In genomic region chr12:56333679-56334489, GRCh38 we compare ENCODE assay signal across 8 cellular contexts. TPM values are rescaled to one million over a fixed set of nuclear protein-coding genes. Genes with fewer than 3 reads are reported as not detected.
A peak's percentile ranks its signal among the peaks of the same experiment; 100 is the strongest.
DNase-seq lines count a peak whose midpoint lies in the region; ATAC-seq and TF ChIP-seq lines count a peak whose summit lies in the region.

PAN2 (minus strand) TSS chr12:56334000; CDS start chr12:56333094, 906 bp downstream.

- peak; percentile 94 to 95 for DNase-seq in NCI-H1930 (lab: John Stamatoyannopoulos, UW)
- peak; percentile 96 for DNase-seq in T-helper 2 cell treated with Interferon-gamma antibody and Interleukin-4, amounts not matched to agents 5 μg/mL and 100 μg/mL, for 36 hours (ENCODE audit: low spot score)
- peak; percentile 91 to 98 for DNase-seq in ascending aorta (ENCODE audit: low spot score in 2 of 2)
- DNase-seq in hepatic stellate cell (ENCODE audit: low spot score), result peak; percentile 100
- peak; percentile 97 for DNase-seq in aorta

- H3K27ac ChIP-seq in ascending aorta (peak within 1 kb of the TSS; percentile 94 to 99), rectal smooth muscle tissue (ENCODE audit: low read depth, low read length) (peak within 1 kb of the TSS; percentile 86), aorta (ENCODE audit: low read depth in 1 of 2, low read length in 2 of 2) (peak within 1 kb of the TSS; percentile 84 to 87)

- peak; percentile 87 for ATAC-seq in GM18505 (IDR thresholded peaks at IDR 0.05; ENCODE audit: unreplicated experiment)
- peak; percentile 80 for ATAC-seq in HG02973 (IDR thresholded peaks at IDR 0.05; ENCODE audit: unreplicated experiment)
- peak; percentile 97 for ATAC-seq in aorta (ENCODE audit: low FRiP score)

- peaks cover 8% of the 10 kb centered on the region for H3K36me3 Mint-ChIP-seq in T-helper 2 cell treated with Interferon-gamma antibody and Interleukin-4, amounts not matched to agents 5 μg/mL and 100 μg/mL, for 36 hours (ENCODE audit: low read depth)

- intact Hi-C loops in ascending aorta (cut with DNase I), result loop anchor here (1.0 to 2.0 kb wide), 3 partner anchors 18 to 33 kb away; partner anchors contain the start of genes CS and STAT2
- intact Hi-C loops in aorta (cut with DNase I), result no loop called here

- H3K9ac ChIP-seq in rectal smooth muscle tissue (ENCODE audit: low read length), result peak within 1 kb of the TSS; percentile 77

- H3K9me3 ChIP-seq in ascending aorta (no peaks in the 10 kb centered on the region), aorta (ENCODE audit: control insufficient read depth, low read length) (no peaks in the 10 kb centered on the region)

- H3K4me3 ChIP-seq in ascending aorta (peak within 1 kb of the TSS; percentile 62 to 67), rectal smooth muscle tissue (ENCODE audit: low read length) (peak within 1 kb of the TSS; percentile 75), aorta (ENCODE audit: low read length in 2 of 2) (peak within 1 kb of the TSS; percentile 55 to 65)

- H3K9me3 Mint-ChIP-seq in T-helper 2 cell treated with Interferon-gamma antibody and Interleukin-4, amounts not matched to agents 5 μg/mL and 100 μg/mL, for 36 hours, result no peaks in the 10 kb centered on the region

- H3K36me3 ChIP-seq in ascending aorta (no peaks in the 10 kb centered on the region), rectal smooth muscle tissue (ENCODE audit: control insufficient read depth, insufficient read depth, low read length) (no peaks in the 10 kb centered on the region), aorta (ENCODE audit: control insufficient read depth in 1 of 2, insufficient read depth in 2 of 2, low read length in 1 of 2) (no peaks in the 10 kb centered on the region)

- H3K27me3 ChIP-seq in ascending aorta, result no peaks in the 10 kb centered on the region
- H3K27me3 ChIP-seq in rectal smooth muscle tissue (ENCODE audit: control insufficient read depth, insufficient read depth, low read length), result no peaks in the 10 kb centered on the region
- H3K27me3 ChIP-seq in aorta (ENCODE audit: control insufficient read depth in 1 of 2, insufficient read depth in 2 of 2, low read length in 1 of 2), result no peaks in the 10 kb centered on the region

- peaks cover 29% of the 10 kb centered on the region for H3K4me1 Mint-ChIP-seq in T-helper 2 cell treated with Interferon-gamma antibody and Interleukin-4, amounts not matched to agents 5 μg/mL and 100 μg/mL, for 36 hours (ENCODE audit: low read depth)

- WGBS in aorta, 2 donors, result 0 to 1% methylated on average over 45 of the region's 45 CpGs

- H3K4me1 ChIP-seq in ascending aorta (peaks cover 3 to 6% of the 10 kb centered on the region in 2 donors), rectal smooth muscle tissue (ENCODE audit: control insufficient read depth, insufficient read depth, low read length) (peaks cover 4% of the 10 kb centered on the region), aorta (ENCODE audit: control insufficient read depth in 1 of 2, insufficient read depth in 2 of 2, low read length in 2 of 2) (no peaks in the 10 kb centered on the region)

- TF ChIP-seq POLR2A in GM18505 (IDR thresholded peaks at IDR 0.05; ENCODE audit: borderline replicate concordance, extremely low read depth, insufficient read depth, insufficient read length), result peak; percentile 89

- H3K27me3 Mint-ChIP-seq in T-helper 2 cell treated with Interferon-gamma antibody and Interleukin-4, amounts not matched to agents 5 μg/mL and 100 μg/mL, for 36 hours (ENCODE audit: low read depth), result no peaks in the 10 kb centered on the region

- peak within 1 kb of the TSS; percentile 99 for H3K27ac Mint-ChIP-seq in T-helper 2 cell treated with Interferon-gamma antibody and Interleukin-4, amounts not matched to agents 5 μg/mL and 100 μg/mL, for 36 hours

- peak within 1 kb of the TSS; percentile 92 for H3K4me3 Mint-ChIP-seq in T-helper 2 cell treated with Interferon-gamma antibody and Interleukin-4, amounts not matched to agents 5 μg/mL and 100 μg/mL, for 36 hours

- TF ChIP-seq CTCF in ascending aorta (IDR thresholded peaks at IDR 0.05), result peak; percentile 43 to 63 (median 55)

RNA-seq across cellular contexts. Expression of gene PAN2, which starts in this region (rescaled TPM):
- total RNA-seq in ascending aorta (45.3 TPM), aorta (10 to 100 TPM; 40.1 to 83.5 TPM)
- polyA plus RNA-seq in aorta, result 10 to 100 TPM in 1 of 2 donors, 1 to 10 TPM in 1; 6.1 to 73.2 TPM

Comparison
In these comparisons a context has a peak if more than half of its experiments do, and no peak if none do; other contexts are left out.
1. Peak in every context shown above with its lines: DNase-seq, ATAC-seq, H3K4me3 ChIP-seq and H3K27ac ChIP-seq.